In the genomic region with DNA sequence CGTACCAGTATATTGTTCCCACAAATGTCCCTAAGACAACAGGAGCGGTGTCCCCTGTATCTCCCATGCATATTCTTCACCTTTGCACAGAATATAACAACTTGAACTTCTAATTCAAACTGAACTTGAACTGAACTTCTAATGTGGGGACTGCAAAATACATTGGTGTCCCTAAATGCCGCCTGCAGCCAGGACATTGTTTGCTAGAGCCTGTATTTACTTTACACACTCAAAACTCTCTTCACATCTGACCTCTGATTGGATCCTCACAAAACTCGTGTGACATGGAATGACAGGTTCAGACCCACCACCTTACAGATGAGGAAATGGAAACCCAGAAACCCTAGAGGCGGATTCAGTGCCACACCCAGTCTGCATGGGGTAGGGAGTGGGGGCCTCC, we compare ENCODE assay signal across 1 cellular context.
TF ChIP-seq lines count a peak whose summit lies in the region.

No MANE protein-coding gene starts in this region.

TF ChIP-seq in K562, 482 proteins besides CTCF, POLR2A, EP300 and RAD21:
- no peak for TF ChIP-seq CXXC5 (CRISPR knock-in tag; IDR thresholded peaks at IDR 0.05)
- TF ChIP-seq ZNF75A (CRISPR knock-in tag; IDR thresholded peaks at IDR 0.05), result no peak
- TF ChIP-seq TBP (optimal IDR thresholded peaks at IDR 0.05; ENCODE audit: low read depth, low read length), result peak; percentile 10
- no peak for TF ChIP-seq MGA (IDR thresholded peaks at IDR 0.05)
